In the genomic region with DNA sequence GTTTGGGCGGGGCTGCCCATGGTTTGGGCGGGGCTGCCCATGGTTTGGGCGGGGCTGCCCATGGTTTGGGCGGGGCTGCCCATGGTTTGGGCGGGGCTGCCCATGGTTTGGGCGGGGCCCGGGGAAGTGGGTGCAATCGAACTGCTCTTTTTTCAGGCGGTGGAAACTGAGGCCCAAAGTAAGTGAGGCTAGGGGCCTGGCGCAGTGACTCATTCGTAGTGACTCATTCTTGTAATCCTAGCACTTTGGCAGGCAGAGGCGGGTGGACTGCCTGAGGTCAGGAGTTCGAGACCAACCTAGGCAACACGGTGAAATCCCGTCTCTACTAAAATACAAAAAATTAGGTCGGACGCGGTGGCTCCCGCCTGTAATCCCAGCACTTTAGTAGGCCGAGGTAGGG, we compare ENCODE assay signal across 1 cellular context.
TF ChIP-seq lines count a peak whose summit lies in the region.
"Not testable (repeated sequence)": the region's sequence is repeated elsewhere in the genome, so short reads cannot be mapped to it uniquely, and the experiment has no call there.

No MANE protein-coding gene starts in this region.

TF ChIP-seq in K562, 482 proteins besides CTCF, POLR2A, EP300 and RAD21 (continued from another document):
- TF ChIP-seq, protein P1, sequence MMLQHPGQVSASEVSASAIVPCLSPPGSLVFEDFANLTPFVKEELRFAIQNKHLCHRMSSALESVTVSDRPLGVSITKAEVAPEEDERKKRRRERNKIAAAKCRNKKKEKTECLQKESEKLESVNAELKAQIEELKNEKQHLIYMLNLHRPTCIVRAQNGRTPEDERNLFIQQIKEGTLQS (IDR thresholded peaks at IDR 0.05): peak; percentile 98
- TF ChIP-seq, protein P1 (CRISPR knock-in tag; conservative IDR thresholded peaks at IDR 0.05): peak; percentile 80; the same call in 1 of the 2 replicates
- TF ChIP-seq JUN (IDR thresholded peaks at IDR 0.05; ENCODE audit: borderline replicate concordance, low read depth, low read length) (peak; percentile 98), JUNB (CRISPR knock-in tag; conservative IDR thresholded peaks at IDR 0.05) (peak; percentile 75), CEBPG (CRISPR knock-in tag; IDR thresholded peaks at IDR 0.05) (peak; percentile 34; the same call in 1 of the 2 replicates), SMARCC2 (IDR thresholded peaks at IDR 0.05; ENCODE audit: low read depth) (peak; percentile 65; the same call in 1 of the 2 replicates), POLR2H (tag; IDR thresholded peaks at IDR 0.05; ENCODE audit: low read depth) (0 out of 2 replicates have a peak, but pooled peaks have one; percentile 31), CC2D1A (IDR thresholded peaks at IDR 0.05) (peak; percentile 68; the same call in 1 of the 2 replicates), ARID1B (IDR thresholded peaks at IDR 0.05) (peak; percentile 75), ZKSCAN1 (IDR thresholded peaks at IDR 0.05; ENCODE audit: low read depth, low read length) (peak; percentile 39; the same call in 1 of the 2 replicates), LCOR (CRISPR knock-in tag; IDR thresholded peaks at IDR 0.05) (peak; percentile 78; the same call in 1 of the 2 replicates), FOSL1 (tag; conservative IDR thresholded peaks at IDR 0.05) (peak; percentile 93), ATF7 (IDR thresholded peaks at IDR 0.05) (peak; percentile 65), SMARCE1 (IDR thresholded peaks at IDR 0.05) (peak; percentile 91), MECOM (CRISPR knock-in tag; IDR thresholded peaks at IDR 0.05) (0 out of 2 replicates have a peak, but pooled peaks have one; percentile 20), CBX3 (IDR thresholded peaks at IDR 0.05; ENCODE audit: borderline replicate concordance in 1 of 2, low read length in 2 of 2) (peak in 1 of 2 experiments; percentile 46; a peak in 1 of 3 replicates), RCOR1 (IDR thresholded peaks at IDR 0.05; ENCODE audit: borderline replicate concordance in 1 of 2, low read depth in 2 of 2, low read length in 2 of 2) (peak in 1 of 2 experiments; percentile 73; a peak in 1 of 4 replicates), CBX1 (IDR thresholded peaks at IDR 0.05; ENCODE audit: low read depth) (peak; percentile 95; the same call in 1 of the 2 replicates), TRIM28 (IDR thresholded peaks at IDR 0.05) (0 out of 2 replicates have a peak, but pooled peaks have one; percentile 25), SMARCA4 (IDR thresholded peaks at IDR 0.05) (peak; percentile 75), BCOR (IDR thresholded peaks at IDR 0.05) (peak; percentile 94), JUND (IDR thresholded peaks at IDR 0.05; ENCODE audit: borderline replicate concordance, low read depth, low read length) (peak; percentile 98), JUND (tag; IDR thresholded peaks at IDR 0.05; ENCODE audit: borderline replicate concordance, low read depth, low read length) (peak; percentile 96), FOS (IDR thresholded peaks at IDR 0.05; ENCODE audit: extremely low read depth, insufficient read length) (peak; percentile 53), ESRRA (IDR thresholded peaks at IDR 0.05; ENCODE audit: borderline replicate concordance, low read depth) (peak; percentile 12; the same call in 1 of the 2 replicates), ADNP (tag; IDR thresholded peaks at IDR 0.05) (peak; percentile 96), EGR1 (conservative IDR thresholded peaks at IDR 0.05) (0 out of 2 replicates have a peak, but pooled peaks have one; percentile 26), DPF2 (IDR thresholded peaks at IDR 0.05) (peak; percentile 85)
- TF ChIP-seq JUN (CRISPR knock-in tag; IDR thresholded peaks at IDR 0.05; ENCODE audit: borderline replicate concordance); CEBPG (tag; conservative IDR thresholded peaks at IDR 0.05 in 1 of 2, IDR thresholded peaks at IDR 0.05 in 1 of 2): not testable (repeated sequence)
- TF ChIP-seq, protein P2, sequence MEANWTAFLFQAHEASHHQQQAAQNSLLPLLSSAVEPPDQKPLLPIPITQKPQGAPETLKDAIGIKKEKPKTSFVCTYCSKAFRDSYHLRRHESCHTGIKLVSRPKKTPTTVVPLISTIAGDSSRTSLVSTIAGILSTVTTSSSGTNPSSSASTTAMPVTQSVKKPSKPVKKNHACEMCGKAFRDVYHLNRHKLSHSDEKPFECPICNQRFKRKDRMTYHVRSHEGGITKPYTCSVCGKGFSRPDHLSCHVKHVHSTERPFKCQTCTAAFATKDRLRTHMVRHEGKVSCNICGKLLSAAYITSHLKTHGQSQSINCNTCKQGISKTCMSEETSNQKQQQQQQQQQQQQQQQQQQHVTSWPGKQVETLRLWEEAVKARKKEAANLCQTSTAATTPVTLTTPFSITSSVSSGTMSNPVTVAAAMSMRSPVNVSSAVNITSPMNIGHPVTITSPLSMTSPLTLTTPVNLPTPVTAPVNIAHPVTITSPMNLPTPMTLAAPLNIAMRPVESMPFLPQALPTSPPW (CRISPR knock-in tag; IDR thresholded peaks at IDR 0.05): peak; percentile 94
- TF ChIP-seq, protein P3, sequence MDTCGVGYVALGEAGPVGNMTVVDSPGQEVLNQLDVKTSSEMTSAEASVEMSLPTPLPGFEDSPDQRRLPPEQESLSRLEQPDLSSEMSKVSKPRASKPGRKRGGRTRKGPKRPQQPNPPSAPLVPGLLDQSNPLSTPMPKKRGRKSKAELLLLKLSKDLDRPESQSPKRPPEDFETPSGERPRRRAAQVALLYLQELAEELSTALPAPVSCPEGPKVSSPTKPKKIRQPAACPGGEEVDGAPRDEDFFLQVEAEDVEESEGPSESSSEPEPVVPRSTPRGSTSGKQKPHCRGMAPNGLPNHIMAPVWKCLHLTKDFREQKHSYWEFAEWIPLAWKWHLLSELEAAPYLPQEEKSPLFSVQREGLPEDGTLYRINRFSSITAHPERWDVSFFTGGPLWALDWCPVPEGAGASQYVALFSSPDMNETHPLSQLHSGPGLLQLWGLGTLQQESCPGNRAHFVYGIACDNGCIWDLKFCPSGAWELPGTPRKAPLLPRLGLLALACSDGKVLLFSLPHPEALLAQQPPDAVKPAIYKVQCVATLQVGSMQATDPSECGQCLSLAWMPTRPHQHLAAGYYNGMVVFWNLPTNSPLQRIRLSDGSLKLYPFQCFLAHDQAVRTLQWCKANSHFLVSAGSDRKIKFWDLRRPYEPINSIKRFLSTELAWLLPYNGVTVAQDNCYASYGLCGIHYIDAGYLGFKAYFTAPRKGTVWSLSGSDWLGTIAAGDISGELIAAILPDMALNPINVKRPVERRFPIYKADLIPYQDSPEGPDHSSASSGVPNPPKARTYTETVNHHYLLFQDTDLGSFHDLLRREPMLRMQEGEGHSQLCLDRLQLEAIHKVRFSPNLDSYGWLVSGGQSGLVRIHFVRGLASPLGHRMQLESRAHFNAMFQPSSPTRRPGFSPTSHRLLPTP (IDR thresholded peaks at IDR 0.05; ENCODE audit: borderline replicate concordance, extremely low read depth, insufficient read length): peak; percentile 79
- TF ChIP-seq, protein P4, sequence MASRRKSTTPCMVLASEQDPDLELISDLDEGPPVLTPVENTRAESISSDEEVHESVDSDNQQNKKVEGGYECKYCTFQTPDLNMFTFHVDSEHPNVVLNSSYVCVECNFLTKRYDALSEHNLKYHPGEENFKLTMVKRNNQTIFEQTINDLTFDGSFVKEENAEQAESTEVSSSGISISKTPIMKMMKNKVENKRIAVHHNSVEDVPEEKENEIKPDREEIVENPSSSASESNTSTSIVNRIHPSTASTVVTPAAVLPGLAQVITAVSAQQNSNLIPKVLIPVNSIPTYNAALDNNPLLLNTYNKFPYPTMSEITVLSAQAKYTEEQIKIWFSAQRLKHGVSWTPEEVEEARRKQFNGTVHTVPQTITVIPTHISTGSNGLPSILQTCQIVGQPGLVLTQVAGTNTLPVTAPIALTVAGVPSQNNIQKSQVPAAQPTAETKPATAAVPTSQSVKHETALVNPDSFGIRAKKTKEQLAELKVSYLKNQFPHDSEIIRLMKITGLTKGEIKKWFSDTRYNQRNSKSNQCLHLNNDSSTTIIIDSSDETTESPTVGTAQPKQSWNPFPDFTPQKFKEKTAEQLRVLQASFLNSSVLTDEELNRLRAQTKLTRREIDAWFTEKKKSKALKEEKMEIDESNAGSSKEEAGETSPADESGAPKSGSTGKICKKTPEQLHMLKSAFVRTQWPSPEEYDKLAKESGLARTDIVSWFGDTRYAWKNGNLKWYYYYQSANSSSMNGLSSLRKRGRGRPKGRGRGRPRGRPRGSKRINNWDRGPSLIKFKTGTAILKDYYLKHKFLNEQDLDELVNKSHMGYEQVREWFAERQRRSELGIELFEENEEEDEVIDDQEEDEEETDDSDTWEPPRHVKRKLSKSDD (conservative IDR thresholded peaks at IDR 0.05; ENCODE audit: low read length): 0 out of 2 replicates have a peak, but pooled peaks have one; percentile 41
